Comparison of ENCODE assay signal across 27 cellular contexts in genomic region chr10:35359873-35360272, GRCh38.
"Had no signal": no experiment of that assay in that cellular context is flagged by ENCODE, and none has a peak within 500 bp of the region (broad histone marks: within the 10 kb centered on the region; RNA-seq: fewer than 3 reads in every experiment).

No MANE protein-coding gene starts in this region.

- H3K27ac ChIP-seq: left lung, lower lobe of right lung, neural progenitor cell, neutrophil, parathyroid adenoma, psoas muscle, spleen, suprapubic skin, thoracic aorta, tibial artery, vagina had no signal

- H3K9ac ChIP-seq: neural progenitor cell, parathyroid adenoma had no signal

- DNase-seq: head of caudate nucleus; hippocampal formation; kidney glomerular epithelial cell; left cardiac atrium; left lung; lower lobe of right lung; midbrain; mucosa of descending colon; naive thymus-derived CD4-positive, alpha-beta T cell; occipital lobe; psoas muscle; sigmoid colon; small intestine; spleen; stimulated activated CD4-positive, alpha-beta T cell treated with anti-CD3 and anti-CD28 coated beads, Interleukin-4, amount 100 ng/mL, for 24 hours; stimulated activated naive CD4-positive, alpha-beta T cell; tibial artery had no signal

- H3K4me2 ChIP-seq: neural progenitor cell had no signal

- ATAC-seq: left cardiac atrium; left lung; lower lobe of right lung; mucosa of descending colon; naive thymus-derived CD4-positive, alpha-beta T cell; natural killer cell treated with Interleukin-12 subunit alpha and Interleukin-12 subunit beta and Interleukin-15 and Interleukin-18, amount 100 ng/mL, for 72 hours; psoas muscle; stimulated activated effector memory CD8-positive, alpha-beta T cell treated with anti-CD3 and anti-CD28 coated beads, Interleukin-12 subunit alpha, Interleukin-12 subunit beta, amount 100 ng/mL, for 72 hours had no signal

- H3K27ac Mint-ChIP-seq: neural progenitor cell; stimulated activated effector memory CD8-positive, alpha-beta T cell treated with anti-CD3 and anti-CD28 coated beads, Interleukin-12 subunit alpha, Interleukin-12 subunit beta, amount 100 ng/mL, for 72 hours; stimulated activated naive CD8-positive, alpha-beta T cell treated with anti-CD3 and anti-CD28 coated beads, Interleukin-15, Interleukin-2, amounts not matched to agents 100 ng/mL and 50 ng/mL, for 24 hours; type B pancreatic cell had no signal

- H3K4me3 Mint-ChIP-seq: natural killer cell treated with Interleukin-12 subunit alpha and Interleukin-12 subunit beta and Interleukin-15 and Interleukin-18, amount 100 ng/mL, for 72 hours; neural progenitor cell; stimulated activated effector memory CD8-positive, alpha-beta T cell treated with anti-CD3 and anti-CD28 coated beads, Interleukin-12 subunit alpha, Interleukin-12 subunit beta, amount 100 ng/mL, for 72 hours; stimulated activated naive CD8-positive, alpha-beta T cell treated with anti-CD3 and anti-CD28 coated beads, Interleukin-15, Interleukin-2, amounts not matched to agents 100 ng/mL and 50 ng/mL, for 24 hours; type B pancreatic cell had no signal

- H3K9me3 Mint-ChIP-seq: naive thymus-derived CD4-positive, alpha-beta T cell; natural killer cell treated with Interleukin-12 subunit alpha and Interleukin-12 subunit beta and Interleukin-15 and Interleukin-18, amount 100 ng/mL, for 72 hours; neural progenitor cell; stimulated activated effector memory CD8-positive, alpha-beta T cell treated with anti-CD3 and anti-CD28 coated beads, Interleukin-12 subunit alpha, Interleukin-12 subunit beta, amount 100 ng/mL, for 72 hours; stimulated activated naive CD8-positive, alpha-beta T cell treated with anti-CD3 and anti-CD28 coated beads, Interleukin-15, Interleukin-2, amounts not matched to agents 100 ng/mL and 50 ng/mL, for 24 hours; type B pancreatic cell had no signal

- H3K4me3 ChIP-seq: left lung, lower lobe of right lung, mucosa of descending colon, neural progenitor cell, psoas muscle, sigmoid colon, spleen, suprapubic skin, thoracic aorta, tibial artery, vagina had no signal

- H3K4me1 ChIP-seq: neural progenitor cell, parathyroid adenoma, suprapubic skin had no signal

- H3K36me3 Mint-ChIP-seq: natural killer cell treated with Interleukin-12 subunit alpha and Interleukin-12 subunit beta and Interleukin-15 and Interleukin-18, amount 100 ng/mL, for 72 hours; stimulated activated effector memory CD8-positive, alpha-beta T cell treated with anti-CD3 and anti-CD28 coated beads, Interleukin-12 subunit alpha, Interleukin-12 subunit beta, amount 100 ng/mL, for 72 hours had no signal

- H3K9me3 ChIP-seq: left lung, lower lobe of right lung, mucosa of descending colon, neutrophil, psoas muscle, sigmoid colon, spleen, suprapubic skin, thoracic aorta, tibial artery, vagina had no signal

- H2AFZ ChIP-seq: neural progenitor cell, parathyroid adenoma had no signal

- H3K27me3 Mint-ChIP-seq: naive thymus-derived CD4-positive, alpha-beta T cell; natural killer cell treated with Interleukin-12 subunit alpha and Interleukin-12 subunit beta and Interleukin-15 and Interleukin-18, amount 100 ng/mL, for 72 hours; stimulated activated naive CD8-positive, alpha-beta T cell treated with anti-CD3 and anti-CD28 coated beads, Interleukin-15, Interleukin-2, amounts not matched to agents 100 ng/mL and 50 ng/mL, for 24 hours; type B pancreatic cell had no signal

- H3K36me3 ChIP-seq: left lung, lower lobe of right lung, neural progenitor cell, neutrophil, sigmoid colon, spleen, suprapubic skin, thoracic aorta, tibial artery, vagina had no signal

- H3K27me3 ChIP-seq: left lung, neural progenitor cell, neutrophil, sigmoid colon, spleen, suprapubic skin, tibial artery, vagina had no signal
